Comparison of ENCODE assay signal across 25 cellular contexts in genomic region chr5:100520348-100520747, GRCh38. TPM values are rescaled to one million over a fixed set of nuclear protein-coding genes. Genes with fewer than 3 reads are reported as not detected.
A peak's percentile ranks its signal among the peaks of the same experiment; 100 is the strongest.
DNase-seq lines count a peak whose midpoint lies in the region; ATAC-seq and TF ChIP-seq lines count a peak whose summit lies in the region.
"Had no signal": no experiment of that assay in that cellular context is flagged by ENCODE, and none has a peak within 500 bp of the region (broad histone marks: within the 10 kb centered on the region; RNA-seq: fewer than 3 reads in every experiment).

No MANE protein-coding gene starts in this region.

- no peak for TF ChIP-seq POLR2A in upper lobe of left lung (IDR thresholded peaks at IDR 0.05)

- no peak for TF ChIP-seq EP300 in SK-N-SH (IDR thresholded peaks at IDR 0.05; ENCODE audit: borderline replicate concordance in 1 of 2, low read depth in 1 of 2, low read length in 1 of 2)
- TF ChIP-seq EP300 in upper lobe of left lung (IDR thresholded peaks at IDR 0.05), result no peak

- H4K20me1 ChIP-seq in SK-N-SH (ENCODE audit: insufficient read depth), result no peaks in the 10 kb centered on the region

- H3K27me3 ChIP-seq in SK-N-SH (ENCODE audit: insufficient read depth), result no peaks in the 10 kb centered on the region
- H3K27me3 ChIP-seq in upper lobe of left lung, result no peaks in the 10 kb centered on the region
- H3K27me3 ChIP-seq in naive thymus-derived CD4-positive, alpha-beta T cell (ENCODE audit: control insufficient read depth in 2 of 2, insufficient read depth in 2 of 2, low read length in 2 of 2), result no peaks in the 10 kb centered on the region
- H3K27me3 ChIP-seq: SJCRH30 had no signal

- TF ChIP-seq RAD21 in SK-N-SH (IDR thresholded peaks at IDR 0.05; ENCODE audit: low read length), result no peak

- H3K4me3 Mint-ChIP-seq in endothelial cell (ENCODE audit: unreplicated experiment), result no peak overlapping the region
- H3K4me3 Mint-ChIP-seq in naive thymus-derived CD4-positive, alpha-beta T cell, result peak overlapping the region in 1 of 10 donors; percentile 25
- H3K4me3 Mint-ChIP-seq: activated naive CD8-positive, alpha-beta T cell; B cell had no signal

- DNase-seq in SK-N-SH (no peak), NCI-H69 (lab: John Stamatoyannopoulos, UW) (peak; percentile 29), endothelial cell (ENCODE audit: low spot score) (peak; percentile 42), NCI-H748 (lab: John Stamatoyannopoulos, UW; ENCODE audit: unreplicated experiment) (no peak), upper lobe of left lung (no peak)
- DNase-seq in naive thymus-derived CD4-positive, alpha-beta T cell, result no peak
- DNase-seq: activated CD4-positive, alpha-beta T cell treated with anti-CD3 and anti-CD28 coated beads, Interleukin-2, amount 50 U/mL, for 1 hour; cerebellar nuclear complex; DMS79 treated with DMSO at 0.1 percent for 48 hours; GM23248; hippocampal formation; lower lobe of right lung; NCI-H187; NCI-H226; PC-9; SJCRH30; stimulated activated CD4-positive, alpha-beta T cell treated with anti-CD3 and anti-CD28 coated beads, Interleukin-2, amount 100 ng/mL, for 48 hours; stimulated activated naive CD4-positive, alpha-beta T cell; T-helper 2 cell had no signal

- CTCF ChIA-PET in SK-N-SH (lab: Yijun Ruan, JAX), result no interaction called here
- CTCF ChIA-PET in naive thymus-derived CD4-positive, alpha-beta T cell (lab: Charles Lee), result no interaction called here

- no peaks in the 10 kb centered on the region for H3K36me3 Mint-ChIP-seq in endothelial cell (ENCODE audit: low read depth, unreplicated experiment)
- H3K36me3 Mint-ChIP-seq in naive thymus-derived CD4-positive, alpha-beta T cell, result peaks cover 0 to 14% (median 10%) of the 10 kb centered on the region in 5 donors

- H3K4me1 ChIP-seq in SK-N-SH (ENCODE audit: control insufficient read depth in 1 of 2, insufficient read depth in 2 of 2, low read depth in 1 of 2, low read length in 1 of 2), result no peaks in the 10 kb centered on the region
- H3K4me1 ChIP-seq in upper lobe of left lung, result no peaks in the 10 kb centered on the region
- no peaks in the 10 kb centered on the region for H3K4me1 ChIP-seq in naive thymus-derived CD4-positive, alpha-beta T cell (ENCODE audit: control insufficient read depth in 2 of 2, insufficient read depth in 2 of 2, low read length in 2 of 2)
- H3K4me1 ChIP-seq: lower lobe of right lung, SJCRH30 had no signal

- H3K79me2 ChIP-seq in SK-N-SH (ENCODE audit: insufficient read depth), result no peaks in the 10 kb centered on the region

- no peak overlapping the region for H3K9ac ChIP-seq in SK-N-SH
- H3K9ac ChIP-seq: GM23248 had no signal

- no peak overlapping the region for H3K27ac Mint-ChIP-seq in endothelial cell (ENCODE audit: unreplicated experiment)
- H3K27ac Mint-ChIP-seq in naive thymus-derived CD4-positive, alpha-beta T cell, result no peak overlapping the region
- H3K27ac Mint-ChIP-seq: activated naive CD8-positive, alpha-beta T cell; B cell had no signal

- no peak overlapping the region for H2AFZ ChIP-seq in SK-N-SH (ENCODE audit: low read depth)
- H2AFZ ChIP-seq: GM23248, PC-9 had no signal

- H3K9me3 ChIP-seq in SK-N-SH, result 0 out of 2 replicates have a peak, but pooled peaks cover 5% of the 10 kb centered on the region
- no peaks in the 10 kb centered on the region for H3K9me3 ChIP-seq in upper lobe of left lung
- H3K9me3 ChIP-seq in naive thymus-derived CD4-positive, alpha-beta T cell (ENCODE audit: control insufficient read depth in 2 of 3, low read length in 3 of 3), result peaks cover 0 to 14% (median 0%) of the 10 kb centered on the region in 3 experiments
- H3K9me3 ChIP-seq: SJCRH30 had no signal

- H3K27ac ChIP-seq in SK-N-SH (ENCODE audit: low read depth in 2 of 2, low read length in 1 of 2), result no peak overlapping the region
- H3K27ac ChIP-seq in upper lobe of left lung, result no peak overlapping the region
- no peak overlapping the region for H3K27ac ChIP-seq in naive thymus-derived CD4-positive, alpha-beta T cell (ENCODE audit: low read depth, low read length)
- H3K27ac ChIP-seq: GM23248, lower lobe of right lung, PC-9, SJCRH30, thoracic aorta had no signal

- intact Hi-C loops in naive thymus-derived CD4-positive, alpha-beta T cell (cut with micrococcal nuclease), result no loop called here

- H3K9me2 ChIP-seq in SK-N-SH, result no peaks in the 10 kb centered on the region

- H3K36me3 ChIP-seq in SK-N-SH (replicated peaks in 1 of 2; ENCODE audit: control insufficient read depth in 1 of 2, insufficient read depth in 2 of 2, low read length in 1 of 2) (no peaks in the 10 kb centered on the region), upper lobe of left lung (no peaks in the 10 kb centered on the region)
- no peaks in the 10 kb centered on the region for H3K36me3 ChIP-seq in naive thymus-derived CD4-positive, alpha-beta T cell (ENCODE audit: control insufficient read depth in 2 of 3, insufficient read depth in 3 of 3, low read length in 3 of 3)
- H3K36me3 ChIP-seq: lower lobe of right lung, SJCRH30, thoracic aorta had no signal

- no peaks in the 10 kb centered on the region for H3K4me1 Mint-ChIP-seq in endothelial cell (ENCODE audit: unreplicated experiment)
- H3K4me1 Mint-ChIP-seq in naive thymus-derived CD4-positive, alpha-beta T cell, result peaks cover 0 to 5% (median 0%) of the 10 kb centered on the region in 7 donors
- H3K4me1 Mint-ChIP-seq: B cell had no signal

- ATAC-seq in SK-N-SH treated with all-trans-retinoic acid at 6 μM for 48 hours (no peak), upper lobe of left lung (ENCODE audit: low FRiP score in 2 of 2) (no peak), HG02623 (IDR thresholded peaks at IDR 0.05; ENCODE audit: unreplicated experiment) (no peak)
- no peak for ATAC-seq in naive thymus-derived CD4-positive, alpha-beta T cell
- ATAC-seq: lower lobe of right lung had no signal

- 89% methylated on average over 1 of the region's 1 CpG for WGBS in SK-N-SH (ENCODE audit: low lambda C conversion rate)
- 83 to 88% methylated on average over 1 of the region's 1 CpG for WGBS in upper lobe of left lung, 2 donors

- TF ChIP-seq CTCF in SK-N-SH (IDR thresholded peaks at IDR 0.05) (peak; percentile 10; the same call in 1 of the 2 replicates), endothelial cell (IDR thresholded peaks at IDR 0.05; ENCODE audit: unreplicated experiment) (peak; percentile 42), upper lobe of left lung (IDR thresholded peaks at IDR 0.05) (no peak)

- H3K27me3 Mint-ChIP-seq in endothelial cell (ENCODE audit: unreplicated experiment), result peaks cover 1% of the 10 kb centered on the region
- H3K27me3 Mint-ChIP-seq in naive thymus-derived CD4-positive, alpha-beta T cell, result peaks cover 0 to 38% (median 8%) of the 10 kb centered on the region in 5 donors

- POLR2A ChIA-PET in SK-N-SH (lab: Yijun Ruan, JAX), result no interaction called here
- POLR2A ChIA-PET in naive thymus-derived CD4-positive, alpha-beta T cell (lab: Charles Lee), result interaction anchor here (0.6 kb wide), 1 partner anchor 79 kb away, joined by 3 read pairs; no protein-coding TSS in a partner anchor

- no peak overlapping the region for H3K4me3 ChIP-seq in SK-N-SH (ENCODE audit: low read depth in 2 of 2, low read length in 1 of 2)
- H3K4me3 ChIP-seq in upper lobe of left lung, result no peak overlapping the region
- no peak overlapping the region for H3K4me3 ChIP-seq in naive thymus-derived CD4-positive, alpha-beta T cell (ENCODE audit: low read length)
- H3K4me3 ChIP-seq: GM23248, lower lobe of right lung, PC-9, SJCRH30, smooth muscle cell, thoracic aorta had no signal

- H3K4me2 ChIP-seq in SK-N-SH, result no peak overlapping the region
- H3K4me2 ChIP-seq: PC-9, smooth muscle cell had no signal

- H3F3A ChIP-seq in SK-N-SH (replicated peaks; ENCODE audit: insufficient read depth), result no peaks in the 10 kb centered on the region

- no peaks in the 10 kb centered on the region for H3K9me3 Mint-ChIP-seq in endothelial cell (ENCODE audit: unreplicated experiment)
- peaks cover 0 to 67% (median 36%) of the 10 kb centered on the region in 11 donors for H3K9me3 Mint-ChIP-seq in naive thymus-derived CD4-positive, alpha-beta T cell

TF ChIP-seq in SK-N-SH, 30 proteins besides CTCF, POLR2A, EP300 and RAD21 (continues in another document):
- TF ChIP-seq JUND (IDR thresholded peaks at IDR 0.05) (no peak), FOSL2 (IDR thresholded peaks at IDR 0.05; ENCODE audit: borderline replicate concordance, low read depth) (no peak), RXRA (IDR thresholded peaks at IDR 0.05; ENCODE audit: borderline replicate concordance, low read depth) (no peak)
- TF ChIP-seq, protein P1, sequence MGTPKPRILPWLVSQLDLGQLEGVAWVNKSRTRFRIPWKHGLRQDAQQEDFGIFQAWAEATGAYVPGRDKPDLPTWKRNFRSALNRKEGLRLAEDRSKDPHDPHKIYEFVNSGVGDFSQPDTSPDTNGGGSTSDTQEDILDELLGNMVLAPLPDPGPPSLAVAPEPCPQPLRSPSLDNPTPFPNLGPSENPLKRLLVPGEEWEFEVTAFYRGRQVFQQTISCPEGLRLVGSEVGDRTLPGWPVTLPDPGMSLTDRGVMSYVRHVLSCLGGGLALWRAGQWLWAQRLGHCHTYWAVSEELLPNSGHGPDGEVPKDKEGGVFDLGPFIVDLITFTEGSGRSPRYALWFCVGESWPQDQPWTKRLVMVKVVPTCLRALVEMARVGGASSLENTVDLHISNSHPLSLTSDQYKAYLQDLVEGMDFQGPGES (IDR thresholded peaks at IDR 0.05; ENCODE audit: low read depth, low read length), result no peak

TF ChIP-seq in SK-N-SH treated with all-trans-retinoic acid at 6 μM for 48 hours, 23 proteins besides CTCF, POLR2A, EP300 and RAD21:
- TF ChIP-seq ZFP30 (CRISPR knock-in tag; IDR thresholded peaks at IDR 0.05) (no peak), CSDC2 (CRISPR knock-in tag; IDR thresholded peaks at IDR 0.05) (no peak)

RNA-seq across cellular contexts. Expression of gene FAM174A, which starts 14.8 kb away (rescaled TPM):
- 22.4 and 24.9 TPM in 2 replicates for polyA plus RNA-seq in SK-N-SH (2012; rRNA removed)
- polyA plus RNA-seq in SK-N-SH (2012; cell fraction: cytosol; rRNA removed), result 22.6 and 27.3 TPM in 2 replicates
- 11.5 and 23.0 TPM in 2 replicates for polyA plus RNA-seq in SK-N-SH (2012; cell fraction: nucleus; rRNA removed)
- total RNA-seq in endothelial cell (ENCODE audit: unreplicated experiment) (9.0 TPM), upper lobe of left lung (10 to 100 TPM; 24.3 to 93.0 (median 51.7) TPM)
- total RNA-seq in naive thymus-derived CD4-positive, alpha-beta T cell, result 10 to 100 TPM in 1 of 5 experiments, 1 to 10 TPM in 4; 4.6 to 10.7 (median 6.0) TPM
- polyA plus RNA-seq in naive thymus-derived CD4-positive, alpha-beta T cell, result 1 to 10 TPM; 3.2 to 5.6 TPM

Comparison
In these comparisons a context has a peak if more than half of its experiments do, and no peak if none do; other contexts are left out.
1. DNase-seq: peak in NCI-H69 (single experiment) and endothelial cell (single experiment); none in SK-N-SH (single experiment), NCI-H748 (single experiment), upper lobe of left lung (0 of 2) and naive thymus-derived CD4-positive, alpha-beta T cell (0 of 9).
2. CTCF ChIP-seq: peak in SK-N-SH (single experiment) and endothelial cell (single experiment); none in upper lobe of left lung (0 of 6).